In the genomic region with DNA sequence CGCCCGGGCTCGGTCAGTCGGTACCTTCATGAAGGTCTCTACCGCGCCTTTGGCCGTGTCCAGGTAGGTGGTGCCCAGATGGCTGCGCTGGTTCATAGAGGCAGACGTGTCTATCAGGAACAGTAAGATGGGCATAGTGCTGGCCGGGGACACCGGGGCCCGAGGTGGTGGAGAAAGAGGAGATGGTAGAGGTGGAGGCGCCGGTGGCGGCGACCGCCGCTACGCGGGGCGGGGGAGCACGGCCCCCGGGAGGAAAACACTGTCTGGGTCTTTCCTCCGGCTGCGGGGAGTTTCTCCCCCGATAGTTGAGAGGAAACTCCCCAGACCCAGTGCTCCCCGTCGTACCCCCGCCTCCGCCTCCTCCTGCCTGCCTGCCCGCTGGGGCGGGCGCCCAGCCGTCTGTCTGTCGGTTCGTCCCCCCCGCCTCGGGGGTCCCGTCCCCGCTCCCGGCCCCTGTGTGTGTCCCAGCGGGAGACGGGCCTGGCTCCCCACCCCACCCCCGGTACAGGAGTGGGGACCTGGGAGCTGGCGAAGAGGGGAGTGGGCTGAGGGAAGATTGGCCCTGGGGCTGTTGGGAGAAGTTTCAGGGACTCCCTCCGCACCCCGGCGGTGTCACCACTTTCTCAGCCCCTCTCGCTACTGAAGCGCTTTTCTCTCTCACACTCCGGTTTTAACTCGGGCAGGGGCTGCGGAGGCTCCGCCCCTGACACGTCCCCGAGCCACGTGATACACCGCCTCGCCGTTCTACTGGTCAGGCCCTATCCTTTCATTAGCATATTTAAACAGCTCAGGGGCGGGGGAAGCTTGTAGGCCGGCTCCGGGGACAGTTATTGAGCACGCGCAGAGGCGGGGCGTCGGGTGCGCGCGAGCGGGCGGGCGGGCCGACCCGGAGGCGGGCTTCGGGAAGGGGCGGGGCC, we compare ENCODE assay signal across 1 cellular context.
A peak's percentile ranks its signal among the peaks of the same experiment; 100 is the strongest.
TF ChIP-seq lines count a peak whose summit lies in the region.

A gene with protein sequence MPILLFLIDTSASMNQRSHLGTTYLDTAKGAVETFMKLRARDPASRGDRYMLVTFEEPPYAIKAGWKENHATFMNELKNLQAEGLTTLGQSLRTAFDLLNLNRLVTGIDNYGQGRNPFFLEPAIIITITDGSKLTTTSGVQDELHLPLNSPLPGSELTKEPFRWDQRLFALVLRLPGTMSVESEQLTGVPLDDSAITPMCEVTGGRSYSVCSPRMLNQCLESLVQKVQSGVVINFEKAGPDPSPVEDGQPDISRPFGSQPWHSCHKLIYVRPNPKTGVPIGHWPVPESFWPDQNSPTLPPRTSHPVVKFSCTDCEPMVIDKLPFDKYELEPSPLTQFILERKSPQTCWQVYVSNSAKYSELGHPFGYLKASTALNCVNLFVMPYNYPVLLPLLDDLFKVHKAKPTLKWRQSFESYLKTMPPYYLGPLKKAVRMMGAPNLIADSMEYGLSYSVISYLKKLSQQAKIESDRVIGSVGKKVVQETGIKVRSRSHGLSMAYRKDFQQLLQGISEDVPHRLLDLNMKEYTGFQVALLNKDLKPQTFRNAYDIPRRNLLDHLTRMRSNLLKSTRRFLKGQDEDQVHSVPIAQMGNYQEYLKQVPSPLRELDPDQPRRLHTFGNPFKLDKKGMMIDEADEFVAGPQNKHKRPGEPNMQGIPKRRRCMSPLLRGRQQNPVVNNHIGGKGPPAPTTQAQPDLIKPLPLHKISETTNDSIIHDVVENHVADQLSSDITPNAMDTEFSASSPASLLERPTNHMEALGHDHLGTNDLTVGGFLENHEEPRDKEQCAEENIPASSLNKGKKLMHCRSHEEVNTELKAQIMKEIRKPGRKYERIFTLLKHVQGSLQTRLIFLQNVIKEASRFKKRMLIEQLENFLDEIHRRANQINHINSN (minus strand): TSS at position 646 of the 917 bp plus-strand sequence. CDS start 511 bp downstream, at position 135.

TF ChIP-seq in liver, 16 proteins besides CTCF, POLR2A, EP300 and RAD21 (continued from another document):
- TF ChIP-seq, protein P1, sequence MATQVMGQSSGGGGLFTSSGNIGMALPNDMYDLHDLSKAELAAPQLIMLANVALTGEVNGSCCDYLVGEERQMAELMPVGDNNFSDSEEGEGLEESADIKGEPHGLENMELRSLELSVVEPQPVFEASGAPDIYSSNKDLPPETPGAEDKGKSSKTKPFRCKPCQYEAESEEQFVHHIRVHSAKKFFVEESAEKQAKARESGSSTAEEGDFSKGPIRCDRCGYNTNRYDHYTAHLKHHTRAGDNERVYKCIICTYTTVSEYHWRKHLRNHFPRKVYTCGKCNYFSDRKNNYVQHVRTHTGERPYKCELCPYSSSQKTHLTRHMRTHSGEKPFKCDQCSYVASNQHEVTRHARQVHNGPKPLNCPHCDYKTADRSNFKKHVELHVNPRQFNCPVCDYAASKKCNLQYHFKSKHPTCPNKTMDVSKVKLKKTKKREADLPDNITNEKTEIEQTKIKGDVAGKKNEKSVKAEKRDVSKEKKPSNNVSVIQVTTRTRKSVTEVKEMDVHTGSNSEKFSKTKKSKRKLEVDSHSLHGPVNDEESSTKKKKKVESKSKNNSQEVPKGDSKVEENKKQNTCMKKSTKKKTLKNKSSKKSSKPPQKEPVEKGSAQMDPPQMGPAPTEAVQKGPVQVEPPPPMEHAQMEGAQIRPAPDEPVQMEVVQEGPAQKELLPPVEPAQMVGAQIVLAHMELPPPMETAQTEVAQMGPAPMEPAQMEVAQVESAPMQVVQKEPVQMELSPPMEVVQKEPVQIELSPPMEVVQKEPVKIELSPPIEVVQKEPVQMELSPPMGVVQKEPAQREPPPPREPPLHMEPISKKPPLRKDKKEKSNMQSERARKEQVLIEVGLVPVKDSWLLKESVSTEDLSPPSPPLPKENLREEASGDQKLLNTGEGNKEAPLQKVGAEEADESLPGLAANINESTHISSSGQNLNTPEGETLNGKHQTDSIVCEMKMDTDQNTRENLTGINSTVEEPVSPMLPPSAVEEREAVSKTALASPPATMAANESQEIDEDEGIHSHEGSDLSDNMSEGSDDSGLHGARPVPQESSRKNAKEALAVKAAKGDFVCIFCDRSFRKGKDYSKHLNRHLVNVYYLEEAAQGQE (IDR thresholded peaks at IDR 0.05) = peak; percentile 96
- TF ChIP-seq YY1 (IDR thresholded peaks at IDR 0.05) = peak; percentile 59
- TF ChIP-seq, protein P2, sequence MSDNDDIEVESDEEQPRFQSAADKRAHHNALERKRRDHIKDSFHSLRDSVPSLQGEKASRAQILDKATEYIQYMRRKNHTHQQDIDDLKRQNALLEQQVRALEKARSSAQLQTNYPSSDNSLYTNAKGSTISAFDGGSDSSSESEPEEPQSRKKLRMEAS (IDR thresholded peaks at IDR 0.05) = no peak
